ENCODE assay signal across 1 cellular context in genomic region chr16:10040136-10041080, GRCh38.
TF ChIP-seq lines count a peak whose summit lies in the region.

No MANE protein-coding gene starts in this region.

TF ChIP-seq in HepG2, 621 proteins besides CTCF, POLR2A, EP300 and RAD21 (continued from another document):
- 0 out of 2 replicates have a peak, but pooled peaks have one; percentile 45 for TF ChIP-seq FOXP1 (IDR thresholded peaks at IDR 0.05)
- TF ChIP-seq FOXP1 (CRISPR knock-in tag; IDR thresholded peaks at IDR 0.05), result no peak
- TF ChIP-seq RXRB (CRISPR knock-in tag; IDR thresholded peaks at IDR 0.05; ENCODE audit: borderline replicate concordance), result no peak
- TF ChIP-seq, protein P1, sequence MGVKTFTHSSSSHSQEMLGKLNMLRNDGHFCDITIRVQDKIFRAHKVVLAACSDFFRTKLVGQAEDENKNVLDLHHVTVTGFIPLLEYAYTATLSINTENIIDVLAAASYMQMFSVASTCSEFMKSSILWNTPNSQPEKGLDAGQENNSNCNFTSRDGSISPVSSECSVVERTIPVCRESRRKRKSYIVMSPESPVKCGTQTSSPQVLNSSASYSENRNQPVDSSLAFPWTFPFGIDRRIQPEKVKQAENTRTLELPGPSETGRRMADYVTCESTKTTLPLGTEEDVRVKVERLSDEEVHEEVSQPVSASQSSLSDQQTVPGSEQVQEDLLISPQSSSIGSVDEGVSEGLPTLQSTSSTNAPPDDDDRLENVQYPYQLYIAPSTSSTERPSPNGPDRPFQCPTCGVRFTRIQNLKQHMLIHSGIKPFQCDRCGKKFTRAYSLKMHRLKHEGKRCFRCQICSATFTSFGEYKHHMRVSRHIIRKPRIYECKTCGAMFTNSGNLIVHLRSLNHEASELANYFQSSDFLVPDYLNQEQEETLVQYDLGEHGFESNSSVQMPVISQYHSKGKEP (CRISPR knock-in tag; IDR thresholded peaks at IDR 0.05), result no peak
- TF ChIP-seq, protein P2, sequence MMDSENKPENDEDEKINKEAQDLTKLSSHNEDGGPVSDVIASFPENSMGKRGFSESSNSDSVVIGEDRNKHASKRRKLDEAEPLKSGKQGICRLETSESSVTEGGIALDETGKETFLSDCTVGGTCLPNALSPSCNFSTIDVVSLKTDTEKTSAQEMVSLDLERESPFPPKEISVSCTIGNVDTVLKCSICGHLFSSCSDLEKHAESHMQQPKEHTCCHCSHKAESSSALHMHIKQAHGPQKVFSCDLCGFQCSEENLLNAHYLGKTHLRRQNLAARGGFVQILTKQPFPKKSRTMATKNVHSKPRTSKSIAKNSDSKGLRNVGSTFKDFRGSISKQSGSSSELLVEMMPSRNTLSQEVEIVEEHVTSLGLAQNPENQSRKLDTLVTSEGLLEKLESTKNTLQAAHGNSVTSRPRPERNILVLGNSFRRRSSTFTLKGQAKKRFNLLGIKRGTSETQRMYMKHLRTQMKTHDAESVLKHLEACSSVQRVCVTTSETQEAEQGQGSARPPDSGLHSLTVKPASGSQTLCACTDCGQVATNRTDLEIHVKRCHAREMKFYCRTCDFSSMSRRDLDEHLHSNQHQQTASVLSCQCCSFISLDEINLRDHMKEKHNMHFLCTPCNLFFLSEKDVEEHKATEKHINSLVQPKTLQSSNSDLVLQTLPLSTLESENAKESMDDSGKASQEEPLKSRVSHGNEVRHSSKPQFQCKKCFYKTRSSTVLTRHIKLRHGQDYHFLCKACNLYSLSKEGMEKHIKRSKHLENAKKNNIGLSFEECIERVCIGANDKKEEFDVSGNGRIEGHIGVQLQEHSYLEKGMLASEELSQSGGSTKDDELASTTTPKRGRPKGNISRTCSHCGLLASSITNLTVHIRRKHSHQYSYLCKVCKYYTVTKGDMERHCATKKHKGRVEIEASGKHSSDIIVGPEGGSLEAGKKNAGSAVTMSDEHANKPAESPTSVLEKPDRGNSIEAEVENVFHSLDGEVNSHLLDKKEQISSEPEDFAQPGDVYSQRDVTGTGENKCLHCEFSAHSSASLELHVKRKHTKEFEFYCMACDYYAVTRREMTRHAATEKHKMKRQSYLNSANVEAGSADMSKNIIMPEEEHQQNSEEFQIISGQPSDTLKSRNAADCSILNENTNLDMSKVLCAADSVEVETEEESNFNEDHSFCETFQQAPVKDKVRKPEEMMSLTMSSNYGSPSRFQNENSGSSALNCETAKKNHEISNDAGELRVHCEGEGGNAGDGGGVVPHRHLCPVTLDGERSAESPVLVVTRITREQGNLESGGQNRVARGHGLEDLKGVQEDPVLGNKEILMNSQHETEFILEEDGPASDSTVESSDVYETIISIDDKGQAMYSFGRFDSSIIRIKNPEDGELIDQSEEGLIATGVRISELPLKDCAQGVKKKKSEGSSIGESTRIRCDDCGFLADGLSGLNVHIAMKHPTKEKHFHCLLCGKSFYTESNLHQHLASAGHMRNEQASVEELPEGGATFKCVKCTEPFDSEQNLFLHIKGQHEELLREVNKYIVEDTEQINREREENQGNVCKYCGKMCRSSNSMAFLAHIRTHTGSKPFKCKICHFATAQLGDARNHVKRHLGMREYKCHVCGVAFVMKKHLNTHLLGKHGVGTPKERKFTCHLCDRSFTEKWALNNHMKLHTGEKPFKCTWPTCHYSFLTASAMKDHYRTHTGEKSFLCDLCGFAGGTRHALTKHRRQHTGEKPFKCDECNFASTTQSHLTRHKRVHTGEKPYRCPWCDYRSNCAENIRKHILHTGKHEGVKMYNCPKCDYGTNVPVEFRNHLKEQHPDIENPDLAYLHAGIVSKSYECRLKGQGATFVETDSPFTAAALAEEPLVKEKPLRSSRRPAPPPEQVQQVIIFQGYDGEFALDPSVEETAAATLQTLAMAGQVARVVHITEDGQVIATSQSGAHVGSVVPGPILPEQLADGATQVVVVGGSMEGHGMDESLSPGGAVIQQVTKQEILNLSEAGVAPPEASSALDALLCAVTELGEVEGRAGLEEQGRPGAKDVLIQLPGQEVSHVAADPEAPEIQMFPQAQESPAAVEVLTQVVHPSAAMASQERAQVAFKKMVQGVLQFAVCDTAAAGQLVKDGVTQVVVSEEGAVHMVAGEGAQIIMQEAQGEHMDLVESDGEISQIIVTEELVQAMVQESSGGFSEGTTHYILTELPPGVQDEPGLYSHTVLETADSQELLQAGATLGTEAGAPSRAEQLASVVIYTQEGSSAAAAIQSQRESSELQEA (CRISPR knock-in tag; IDR thresholded peaks at IDR 0.05; ENCODE audit: not compliant biosample characterization), result no peak
- no peak for TF ChIP-seq KDM2A (CRISPR knock-in tag; IDR thresholded peaks at IDR 0.05; ENCODE audit: borderline replicate concordance, low read depth)
